Comparison of ENCODE assay signal across 24 cellular contexts in genomic region chr12:20436367-20436766, GRCh38.
A peak's percentile ranks its signal among the peaks of the same experiment; 100 is the strongest.
DNase-seq lines count a peak whose midpoint lies in the region; ATAC-seq, FAIRE-seq and TF ChIP-seq lines count a peak whose summit lies in the region.
"Had no signal": no experiment of that assay in that cellular context is flagged by ENCODE, and none has a peak within 500 bp of the region (broad histone marks: within the 10 kb centered on the region; RNA-seq: fewer than 3 reads in every experiment).

No MANE protein-coding gene starts in this region.

- H3K36me3 Mint-ChIP-seq in osteocyte (ENCODE audit: unreplicated experiment): peaks cover 7% of the 10 kb centered on the region
- H3K36me3 Mint-ChIP-seq in stimulated activated naive B cell treated with anti-CD40 and anti-IgM and Interleukin-4, amounts not matched to agents 10 μg/mL and 1 μg/mL and 100 μg/mL, for 72 hours: no peaks in the 10 kb centered on the region

- H3K27me3 ChIP-seq in heart right ventricle: no peaks in the 10 kb centered on the region
- H3K27me3 ChIP-seq in mesenchymal stem cell (ENCODE audit: control insufficient read depth in 1 of 2, insufficient read depth in 1 of 2, low read length in 2 of 2): no peaks in the 10 kb centered on the region

- no peak overlapping the region for H2BK5ac ChIP-seq in mesenchymal stem cell (ENCODE audit: low read depth, low read length, poor library complexity, severe bottlenecking)

- ATAC-seq in heart right ventricle (peak in 6 of 8 donors; percentile 25 to 55 (median 38)), omental fat pad (ENCODE audit: low FRiP score) (no peak)
- no peak for ATAC-seq in stimulated activated naive B cell treated with anti-CD40 and anti-IgM and Interleukin-4, amounts not matched to agents 10 μg/mL and 1 μg/mL and 100 μg/mL, for 72 hours (replicated peaks)
- ATAC-seq: activated CD8-positive, alpha-beta T cell treated with anti-CD3 and anti-CD28 coated beads, Interleukin-2, amount 10 ng/mL, durations not matched to agents 7 days and 5 days; effector memory CD8-positive, alpha-beta T cell; GM12878; lower lobe of right lung; stimulated activated naive CD8-positive, alpha-beta T cell treated with anti-CD3 and anti-CD28 coated beads, Interleukin-15, amount 100 ng/mL, for 72 hours had no signal

- intact Hi-C loops in heart right ventricle (cut with DNase I): no loop called here

- no peaks in the 10 kb centered on the region for H3K9me3 ChIP-seq in heart right ventricle
- no peaks in the 10 kb centered on the region for H3K9me3 ChIP-seq in mesenchymal stem cell (ENCODE audit: control insufficient read depth, low read length)
- H3K9me3 ChIP-seq: lower lobe of right lung had no signal

- H3K79me1 ChIP-seq in mesenchymal stem cell (replicated peaks; ENCODE audit: low read length, poor library complexity, severe bottlenecking): no peaks in the 10 kb centered on the region

- peak overlapping the region; percentile 57 for H3K27ac Mint-ChIP-seq in osteocyte (ENCODE audit: unreplicated experiment)
- no peak overlapping the region for H3K27ac Mint-ChIP-seq in stimulated activated naive B cell treated with anti-CD40 and anti-IgM and Interleukin-4, amounts not matched to agents 10 μg/mL and 1 μg/mL and 100 μg/mL, for 72 hours
- H3K27ac Mint-ChIP-seq: activated CD8-positive, alpha-beta T cell treated with anti-CD3 and anti-CD28 coated beads, Interleukin-2, amount 10 ng/mL, durations not matched to agents 7 days and 5 days; effector memory CD8-positive, alpha-beta T cell; HFFc6; stimulated activated naive CD8-positive, alpha-beta T cell treated with anti-CD3 and anti-CD28 coated beads, Interleukin-15, amount 100 ng/mL, for 72 hours had no signal

- 14 to 19% methylated on average over 1 of the region's 1 CpG for WGBS in heart right ventricle, 2 donors
- no CpG with 5 or more reads among the region's 1 CpG for WGBS in mesenchymal stem cell

- DNase-seq in CD1c-positive myeloid dendritic cell (ENCODE audit: extremely low spot score): peak; percentile 28
- DNase-seq in cardiac fibroblast (ENCODE audit: low read depth in 2 of 2): peak; percentile 48 to 60
- no peak for DNase-seq in heart right ventricle
- no peak for DNase-seq in osteocyte (ENCODE audit: extremely low spot score, unreplicated experiment)
- DNase-seq in omental fat pad (ENCODE audit: low spot score): no peak
- no peak for DNase-seq in HTR-8/SVneo (ENCODE audit: insufficient read length, low spot score)
- no peak for DNase-seq in mesenchymal stem cell
- DNase-seq in stimulated activated naive B cell treated with anti-CD40 and anti-IgM and Interleukin-4, amounts not matched to agents 10 μg/mL and 1 μg/mL and 100 μg/mL, for 72 hours: no peak
- DNase-seq: activated CD4-positive, CD25-positive, alpha-beta regulatory T cell treated with anti-CD3 and anti-CD28 coated beads, Interleukin-2, amount 50 U/mL, for 72 hours; activated CD8-positive, alpha-beta T cell treated with anti-CD3 and anti-CD28 coated beads, Interleukin-2, amount 10 ng/mL, durations not matched to agents 7 days and 5 days; activated naive CD4-positive, alpha-beta T cell; activated T-cell treated with anti-CD3 and anti-CD28 coated beads, Interleukin-2, amount 50 U/mL, for 1 hour; anterior cingulate cortex; COR-L47; DMS79; effector memory CD8-positive, alpha-beta T cell; HFFc6; lower lobe of right lung; NCI-H1930; SIG-M5; stimulated activated CD4-positive, alpha-beta T cell treated with anti-CD3 and anti-CD28 coated beads, Interleukin-12 subunit alpha, Interleukin-12 subunit beta, amount 100 ng/mL, for 4 hours; stimulated activated CD4-positive, alpha-beta T cell treated with anti-CD3 and anti-CD28 coated beads, Interleukin-4, amount 100 ng/mL, for 4 hours; stimulated activated naive CD8-positive, alpha-beta T cell treated with anti-CD3 and anti-CD28 coated beads, Interleukin-15, amount 100 ng/mL, for 72 hours had no signal

- H3K4me1 ChIP-seq in heart right ventricle (peaks cover 5 to 98% (median 77%) of the 10 kb centered on the region in 9 donors), mesenchymal stem cell (ENCODE audit: control insufficient read depth, insufficient read depth, low read depth, low read length) (no peaks in the 10 kb centered on the region)
- H3K4me1 ChIP-seq: lower lobe of right lung had no signal

- H3K9ac ChIP-seq in mesenchymal stem cell (ENCODE audit: low read length): no peak overlapping the region

- H2AFZ ChIP-seq in mesenchymal stem cell (ENCODE audit: low read depth, low read length): no peak overlapping the region

- no peak overlapping the region for H2BK120ac ChIP-seq in mesenchymal stem cell (ENCODE audit: low read depth, low read length)

- no peak overlapping the region for H2BK15ac ChIP-seq in mesenchymal stem cell (ENCODE audit: low read depth, poor library complexity, severe bottlenecking)

- H3K9me3 Mint-ChIP-seq in osteocyte (ENCODE audit: unreplicated experiment): peaks cover 3% of the 10 kb centered on the region
- no peaks in the 10 kb centered on the region for H3K9me3 Mint-ChIP-seq in stimulated activated naive B cell treated with anti-CD40 and anti-IgM and Interleukin-4, amounts not matched to agents 10 μg/mL and 1 μg/mL and 100 μg/mL, for 72 hours
- H3K9me3 Mint-ChIP-seq: effector memory CD8-positive, alpha-beta T cell; HFFc6; stimulated activated naive CD8-positive, alpha-beta T cell treated with anti-CD3 and anti-CD28 coated beads, Interleukin-15, amount 100 ng/mL, for 72 hours had no signal

- no peak overlapping the region for H4K8ac ChIP-seq in mesenchymal stem cell (ENCODE audit: low read length)

- H3K4me3 ChIP-seq in cardiac fibroblast (replicated peaks in 1 of 2; ENCODE audit: low read depth in 2 of 2, low read length in 2 of 2) (no peak overlapping the region), heart right ventricle (peak overlapping the region in 1 of 10 donors; percentile 1), mesenchymal stem cell (ENCODE audit: insufficient read depth in 1 of 2, low read depth in 1 of 2, low read length in 2 of 2) (no peak overlapping the region)
- H3K4me3 ChIP-seq: GM12878, lower lobe of right lung had no signal

- FAIRE-seq in HTR-8/SVneo (lab: Jason Lieb, UNC): no peak
- FAIRE-seq: GM12878 had no signal

- H3K4ac ChIP-seq in mesenchymal stem cell (ENCODE audit: low read depth in 1 of 2, low read length in 2 of 2): no peak overlapping the region

- no peaks in the 10 kb centered on the region for H3K36me3 ChIP-seq in heart right ventricle
- no peaks in the 10 kb centered on the region for H3K36me3 ChIP-seq in mesenchymal stem cell (ENCODE audit: control insufficient read depth in 1 of 2, insufficient read depth in 2 of 2, low read depth in 1 of 2, low read length in 2 of 2)
- H3K36me3 ChIP-seq: lower lobe of right lung had no signal

- H2AK5ac ChIP-seq in mesenchymal stem cell (ENCODE audit: low read length, severe bottlenecking): no peak overlapping the region

- H3K27ac ChIP-seq in heart right ventricle (peak overlapping the region; percentile 4 to 91 (median 72)), mesenchymal stem cell (ENCODE audit: low read length, poor library complexity, severe bottlenecking) (no peak overlapping the region)
- H3K27ac ChIP-seq: lower lobe of right lung had no signal

- H3K4me2 ChIP-seq in mesenchymal stem cell (ENCODE audit: low read length, poor library complexity, severe bottlenecking): no peak overlapping the region

- H3K18ac ChIP-seq in mesenchymal stem cell (ENCODE audit: low read depth in 1 of 2, low read length in 2 of 2): no peak overlapping the region

- no peak overlapping the region for H3K14ac ChIP-seq in mesenchymal stem cell (ENCODE audit: low read length in 2 of 2)

- H3K27me3 Mint-ChIP-seq in osteocyte (ENCODE audit: unreplicated experiment): no peaks in the 10 kb centered on the region
- H3K27me3 Mint-ChIP-seq in stimulated activated naive B cell treated with anti-CD40 and anti-IgM and Interleukin-4, amounts not matched to agents 10 μg/mL and 1 μg/mL and 100 μg/mL, for 72 hours: no peaks in the 10 kb centered on the region
- H3K27me3 Mint-ChIP-seq: effector memory CD8-positive, alpha-beta T cell had no signal

- H2BK12ac ChIP-seq in mesenchymal stem cell (ENCODE audit: low read length in 2 of 2): no peak overlapping the region

- H3K4me3 Mint-ChIP-seq in osteocyte (ENCODE audit: unreplicated experiment): no peak overlapping the region
- no peak overlapping the region for H3K4me3 Mint-ChIP-seq in stimulated activated naive B cell treated with anti-CD40 and anti-IgM and Interleukin-4, amounts not matched to agents 10 μg/mL and 1 μg/mL and 100 μg/mL, for 72 hours
- H3K4me3 Mint-ChIP-seq: activated CD8-positive, alpha-beta T cell treated with anti-CD3 and anti-CD28 coated beads, Interleukin-2, amount 10 ng/mL, durations not matched to agents 7 days and 5 days; effector memory CD8-positive, alpha-beta T cell; HFFc6; stimulated activated naive CD8-positive, alpha-beta T cell treated with anti-CD3 and anti-CD28 coated beads, Interleukin-15, amount 100 ng/mL, for 72 hours had no signal

- peaks cover 72% of the 10 kb centered on the region for H3K4me1 Mint-ChIP-seq in osteocyte (ENCODE audit: unreplicated experiment)
- no peaks in the 10 kb centered on the region for H3K4me1 Mint-ChIP-seq in stimulated activated naive B cell treated with anti-CD40 and anti-IgM and Interleukin-4, amounts not matched to agents 10 μg/mL and 1 μg/mL and 100 μg/mL, for 72 hours
- H3K4me1 Mint-ChIP-seq: stimulated activated naive CD8-positive, alpha-beta T cell treated with anti-CD3 and anti-CD28 coated beads, Interleukin-15, amount 100 ng/mL, for 72 hours had no signal

- H3K23ac ChIP-seq in mesenchymal stem cell (ENCODE audit: low read length in 2 of 2): no peak overlapping the region

- H4K91ac ChIP-seq in mesenchymal stem cell (ENCODE audit: low read length): no peak overlapping the region

- TF ChIP-seq CTCF in cardiac fibroblast (IDR thresholded peaks at IDR 0.05; ENCODE audit: low read depth, low read length) (no peak), heart right ventricle (IDR thresholded peaks at IDR 0.05) (no peak), osteocyte (IDR thresholded peaks at IDR 0.05) (no peak), omental fat pad (IDR thresholded peaks at IDR 0.05) (no peak)

Comparison
In these comparisons a context has a peak if more than half of its experiments do, and no peak if none do; other contexts are left out.
1. DNase-seq: peak in CD1c-positive myeloid dendritic cell (single experiment) and cardiac fibroblast (2 of 2); none in heart right ventricle (0 of 2), osteocyte (single experiment), omental fat pad (single experiment), HTR-8/SVneo (single experiment), mesenchymal stem cell (single experiment) and stimulated activated naive B cell treated with anti-CD40 and anti-IgM and Interleukin-4, amounts not matched to agents 10 μg/mL and 1 μg/mL and 100 μg/mL, for 72 hours (single experiment).
2. ATAC-seq: peak in heart right ventricle (6 of 8); none in omental fat pad (single experiment) and stimulated activated naive B cell treated with anti-CD40 and anti-IgM and Interleukin-4, amounts not matched to agents 10 μg/mL and 1 μg/mL and 100 μg/mL, for 72 hours (0 of 2).